In genomic region chr15:100732359-100733055, GRCh38 we compare ENCODE assay signal across 17 cellular contexts.
DNase-seq lines count a peak whose midpoint lies in the region; ATAC-seq, FAIRE-seq and TF ChIP-seq lines count a peak whose summit lies in the region.
"Had no signal": no experiment of that assay in that cellular context is flagged by ENCODE, and none has a peak within 500 bp of the region (broad histone marks: within the 10 kb centered on the region; RNA-seq: fewer than 3 reads in every experiment).

No MANE protein-coding gene starts in this region.

- no peaks in the 10 kb centered on the region for H3K36me3 ChIP-seq in RWPE2 (ENCODE audit: low read depth)
- H3K36me3 ChIP-seq in kidney (ENCODE audit: control insufficient read depth in 1 of 2, insufficient read depth in 2 of 2, low read length in 2 of 2), result no peaks in the 10 kb centered on the region
- H3K36me3 ChIP-seq: lower lobe of right lung, SJCRH30, upper lobe of right lung had no signal

- H3K4me3 ChIP-seq in RWPE2 (ENCODE audit: severe bottlenecking) (no peak overlapping the region), kidney (ENCODE audit: low read length in 2 of 2) (no peak overlapping the region)
- H3K4me3 ChIP-seq: lower lobe of right lung, SJCRH30, skin epidermis, upper lobe of right lung had no signal

- H3K27ac ChIP-seq in RWPE2 (ENCODE audit: poor library complexity, severe bottlenecking) (peak overlapping the region; percentile 56), kidney (ENCODE audit: low read depth in 2 of 2, low read length in 2 of 2) (peak overlapping the region in 1 of 2 donors; percentile 59)
- H3K27ac ChIP-seq: C4-2B, lower lobe of right lung, SJCRH30, upper lobe of right lung had no signal

- intact Hi-C loops in sciatic nerve (cut with DNase I), result no loop called here
- intact Hi-C loops in kidney (cut with DNase I), result no loop called here

- TF ChIP-seq CTCF in RWPE2 (IDR thresholded peaks at IDR 0.05; ENCODE audit: poor library complexity, severe bottlenecking) (no peak), kidney (IDR thresholded peaks at IDR 0.05; ENCODE audit: borderline replicate concordance, extremely low read depth, insufficient read depth) (no peak)

- H3K4me1 ChIP-seq in RWPE2 (ENCODE audit: insufficient read depth, poor library complexity, severe bottlenecking), result peaks cover 29% of the 10 kb centered on the region
- H3K4me1 ChIP-seq in kidney (ENCODE audit: control insufficient read depth in 1 of 2, insufficient read depth in 1 of 2, low read depth in 1 of 2, low read length in 2 of 2), result peaks cover 15 to 17% of the 10 kb centered on the region in 2 donors

- DNase-seq in ELF-1 (ENCODE audit: low read depth, low spot score) (peak; percentile 64), RWPE2 (ENCODE audit: low spot score) (no peak), fibroblast of gingiva (ENCODE audit: low read depth) (peak; percentile 68), sciatic nerve (ENCODE audit: low spot score) (no peak), NCI-H1105 (lab: John Stamatoyannopoulos, UW) (no peak), NCI-H526 treated with DMSO at 0.1 percent for 48 hours (lab: John Stamatoyannopoulos, UW) (no peak), kidney (no peak)
- no peak for DNase-seq in stimulated activated naive CD4-positive, alpha-beta T cell treated with Interleukin-2 at 50 U/mL for 16 hours (lab: John Stamatoyannopoulos, UW)
- DNase-seq: lower lobe of right lung; NCI-H1048; NK-92 treated with Interleukin-12 subunit alpha and Interleukin-12 subunit beta, amount 100 ng/mL, for 24 hours; SJCRH30; stimulated activated naive B cell treated with anti-CD40 and anti-IgM and Interleukin-4, amounts not matched to agents 10 μg/mL and 1 μg/mL and 100 μg/mL, for 72 hours; upper lobe of right lung had no signal

- ATAC-seq in RWPE2 (ENCODE audit: low read depth), result peak; percentile 32; the same call in 2 of the 3 replicates
- peak; percentile 22 for ATAC-seq in sciatic nerve
- ATAC-seq: stimulated activated naive B cell treated with anti-CD40 and anti-IgM and Interleukin-4, amounts not matched to agents 10 μg/mL and 1 μg/mL and 100 μg/mL, for 72 hours had no signal

- FAIRE-seq in kidney (lab: Jason Lieb, UNC), result no peak
- FAIRE-seq: GM12891 had no signal

- no peaks in the 10 kb centered on the region for H3K27me3 ChIP-seq in RWPE2 (ENCODE audit: insufficient read depth, poor library complexity, severe bottlenecking)
- H3K27me3 ChIP-seq: SJCRH30, upper lobe of right lung had no signal

- no peak overlapping the region for H3K9ac ChIP-seq in kidney (ENCODE audit: low read length in 2 of 2)

- no peaks in the 10 kb centered on the region for H3K9me3 ChIP-seq in RWPE2 (ENCODE audit: severe bottlenecking)
- H3K9me3 ChIP-seq in kidney (ENCODE audit: control insufficient read depth in 1 of 2, low read length in 2 of 2), result no peaks in the 10 kb centered on the region
- H3K9me3 ChIP-seq: lower lobe of right lung, SJCRH30, upper lobe of right lung had no signal

Comparison
In these comparisons a context has a peak if more than half of its experiments do, and no peak if none do; other contexts are left out.
1. DNase-seq: peak in ELF-1 (single experiment) and fibroblast of gingiva (single experiment); none in RWPE2 (single experiment), sciatic nerve (single experiment), NCI-H1105 (single experiment), NCI-H526 treated with DMSO at 0.1 percent for 48 hours (single experiment), kidney (single experiment) and stimulated activated naive CD4-positive, alpha-beta T cell treated with Interleukin-2 at 50 U/mL for 16 hours (single experiment).